Comparison of ENCODE assay signal across 8 cellular contexts in the genomic region with DNA sequence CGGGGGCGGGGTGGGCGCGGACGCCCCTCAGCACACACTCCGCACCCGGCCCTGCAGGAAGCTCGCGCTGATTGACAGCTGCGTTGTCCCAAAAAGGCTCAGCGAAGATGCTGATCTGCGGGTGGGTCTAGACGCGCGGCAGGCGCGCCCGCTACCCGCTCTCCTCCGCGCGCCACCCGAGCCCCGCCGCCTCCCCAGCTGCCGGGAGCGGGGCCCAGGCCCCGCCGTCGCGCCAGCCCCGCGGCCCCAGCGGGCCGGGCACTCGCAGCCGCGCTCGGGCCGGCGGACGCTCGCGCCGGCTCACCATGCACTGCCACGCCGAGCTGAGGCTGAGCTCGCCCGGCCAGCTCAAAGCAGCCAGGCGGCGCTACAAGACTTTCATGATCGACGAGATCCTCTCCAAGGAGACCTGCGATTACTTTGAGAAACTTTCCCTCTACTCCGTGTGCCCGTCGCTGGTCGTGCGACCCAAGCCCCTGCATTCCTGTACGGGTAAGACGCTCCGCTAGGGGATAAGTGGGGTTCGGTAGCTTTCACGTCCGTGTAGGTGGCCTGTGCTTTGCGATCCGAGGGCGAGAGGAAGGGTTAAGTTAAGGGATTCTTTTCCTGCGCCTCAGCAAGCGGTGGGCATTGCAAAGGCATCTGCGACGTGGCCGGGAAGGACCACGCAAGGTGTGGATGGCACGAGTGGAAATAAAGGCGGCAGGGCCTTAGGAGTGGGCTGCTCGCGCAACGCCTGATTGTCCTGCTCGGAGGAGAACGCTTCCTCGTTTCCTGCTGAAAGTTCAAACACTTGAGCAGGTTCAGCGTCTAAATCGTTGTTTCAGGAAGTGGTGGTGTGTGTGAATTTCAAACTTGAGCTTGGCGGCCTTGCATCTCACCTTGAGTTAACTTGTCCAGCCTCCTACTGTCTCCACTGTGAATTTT. TPM values are rescaled to one million over a fixed set of nuclear protein-coding genes. Genes with fewer than 3 reads are reported as not detected.
DNase-seq lines count a peak whose midpoint lies in the region; ATAC-seq and TF ChIP-seq lines count a peak whose summit lies in the region.

A gene with protein sequence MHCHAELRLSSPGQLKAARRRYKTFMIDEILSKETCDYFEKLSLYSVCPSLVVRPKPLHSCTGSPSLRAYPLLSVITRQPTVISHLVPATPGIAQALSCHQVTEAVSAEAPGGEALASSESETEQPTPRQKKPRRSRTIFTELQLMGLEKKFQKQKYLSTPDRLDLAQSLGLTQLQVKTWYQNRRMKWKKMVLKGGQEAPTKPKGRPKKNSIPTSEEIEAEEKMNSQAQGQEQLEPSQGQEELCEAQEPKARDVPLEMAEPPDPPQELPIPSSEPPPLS (plus strand): TSS at position 118 of the 927 bp plus-strand sequence. CDS start 188 bp downstream, at position 306.

- peak; percentile 55 for ATAC-seq in activated naive CD8-positive, alpha-beta T cell treated with anti-CD3 and anti-CD28 coated beads, Interleukin-2, amount 50 U/mL, for 24 hours
- ATAC-seq in GM18907 (IDR thresholded peaks at IDR 0.05; ENCODE audit: unreplicated experiment) (no peak), GM18511 (IDR thresholded peaks at IDR 0.05; ENCODE audit: unreplicated experiment) (no peak)

- H3K4me1 ChIP-seq in left ventricle myocardium inferior, result peaks cover 38% of the 10 kb centered on the region

- H3K9me3 Mint-ChIP-seq in activated naive CD8-positive, alpha-beta T cell treated with anti-CD3 and anti-CD28 coated beads, Interleukin-2, amount 50 U/mL, for 24 hours, result no peaks in the 10 kb centered on the region

- peak; percentile 18 for DNase-seq in NCI-H2227 (lab: John Stamatoyannopoulos, UW; ENCODE audit: unreplicated experiment)
- no peak for DNase-seq in NCI-H2227 treated with DMSO at 0.1 percent for 48 hours (lab: John Stamatoyannopoulos, UW)
- DNase-seq in NCI-H1092 (lab: John Stamatoyannopoulos, UW), result peak; percentile 65
- DNase-seq in activated naive CD8-positive, alpha-beta T cell treated with anti-CD3 and anti-CD28 coated beads, Interleukin-2, amount 50 U/mL, for 24 hours, result peak; percentile 30
- DNase-seq in left ventricle myocardium inferior, result peak; percentile 16
- DNase-seq in pulmonary artery endothelial cell (ENCODE audit: low read depth, low spot score), result peak; percentile 29

- H3K27me3 Mint-ChIP-seq in activated naive CD8-positive, alpha-beta T cell treated with anti-CD3 and anti-CD28 coated beads, Interleukin-2, amount 50 U/mL, for 24 hours, result peaks cover 81% of the 10 kb centered on the region

- H3K4me1 Mint-ChIP-seq in activated naive CD8-positive, alpha-beta T cell treated with anti-CD3 and anti-CD28 coated beads, Interleukin-2, amount 50 U/mL, for 24 hours, result peaks cover 31% of the 10 kb centered on the region

- no peak within 1 kb of the TSS for H3K27ac ChIP-seq in left ventricle myocardium inferior (replicated peaks)

- TF ChIP-seq CTCF in left ventricle myocardium inferior (IDR thresholded peaks at IDR 0.05; ENCODE audit: borderline replicate concordance), result peak; percentile 32

- H3K36me3 ChIP-seq in left ventricle myocardium inferior, result no peaks in the 10 kb centered on the region

- H3K36me3 Mint-ChIP-seq in activated naive CD8-positive, alpha-beta T cell treated with anti-CD3 and anti-CD28 coated beads, Interleukin-2, amount 50 U/mL, for 24 hours (ENCODE audit: low read depth), result no peaks in the 10 kb centered on the region

- H3K27ac Mint-ChIP-seq in activated naive CD8-positive, alpha-beta T cell treated with anti-CD3 and anti-CD28 coated beads, Interleukin-2, amount 50 U/mL, for 24 hours, result no peak within 1 kb of the TSS

- H3K9me3 ChIP-seq in left ventricle myocardium inferior (replicated peaks), result no peaks in the 10 kb centered on the region

- intact Hi-C loops in left ventricle myocardium inferior (cut with micrococcal nuclease), result no loop called here

- H3K4me3 ChIP-seq in left ventricle myocardium inferior, result peak within 1 kb of the TSS; percentile 56

- H3K4me3 Mint-ChIP-seq in activated naive CD8-positive, alpha-beta T cell treated with anti-CD3 and anti-CD28 coated beads, Interleukin-2, amount 50 U/mL, for 24 hours, result peak within 1 kb of the TSS; percentile 67

- H3K27me3 ChIP-seq in left ventricle myocardium inferior (ENCODE audit: low read depth), result peaks cover 100% of the 10 kb centered on the region

RNA-seq across cellular contexts. Expression of the gene that starts here (rescaled TPM):
- not detected for total RNA-seq in left ventricle myocardium inferior
- not detected in 2 replicates for total RNA-seq in pulmonary artery endothelial cell

Comparison
In these comparisons a context has a peak if more than half of its experiments do, and no peak if none do; other contexts are left out.
1. Peak in DNase-seq and H3K4me3 ChIP-seq in left ventricle myocardium inferior; RNA of the gene not detected or under 1 TPM.
2. Peak in DNase-seq in pulmonary artery endothelial cell; RNA of the gene not detected or under 1 TPM.